Comparison of ENCODE assay signal across 8 cellular contexts in the genomic region with DNA sequence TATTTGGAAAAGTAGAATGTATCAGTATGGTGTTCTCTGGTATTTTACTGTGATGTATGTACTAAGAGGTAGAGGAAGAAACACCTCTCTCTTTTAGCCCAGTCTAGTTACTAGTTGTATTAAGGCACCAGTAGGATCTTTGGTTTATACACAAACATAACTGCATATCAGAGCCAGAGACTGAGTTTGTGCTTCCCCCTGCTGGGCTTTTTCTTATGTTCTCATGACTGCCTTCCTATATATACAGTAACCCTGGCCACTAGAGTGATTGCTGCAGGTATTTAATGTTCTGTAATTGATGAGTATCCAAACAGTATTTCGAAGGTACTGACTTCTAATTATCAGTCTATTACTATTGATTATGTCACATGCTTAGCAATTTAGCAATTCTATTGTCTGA.
A peak's percentile ranks its signal among the peaks of the same experiment; 100 is the strongest.
DNase-seq lines count a peak whose midpoint lies in the region; ATAC-seq, FAIRE-seq and TF ChIP-seq lines count a peak whose summit lies in the region.

No MANE protein-coding gene starts in this region.

- no peak for TF ChIP-seq POLR2A in HCT116 (IDR thresholded peaks at IDR 0.05; ENCODE audit: borderline replicate concordance, extremely low read depth, insufficient read depth, insufficient read length)

- no peaks in the 10 kb centered on the region for H3K9me3 ChIP-seq in HCT116 (ENCODE audit: control insufficient read depth in 1 of 2, insufficient read depth in 1 of 2, low read depth in 1 of 2, low read length in 2 of 2)

- H3K27me3 ChIP-seq in HCT116 (ENCODE audit: insufficient read depth, low read length): no peaks in the 10 kb centered on the region
- no peaks in the 10 kb centered on the region for H3K27me3 ChIP-seq in brain microvascular endothelial cell (replicated peaks)

- H2AFZ ChIP-seq in HCT116 (ENCODE audit: low read depth, low read length, poor library complexity, severe bottlenecking): no peak overlapping the region

- H3K36me3 ChIP-seq in HCT116 (ENCODE audit: control insufficient read depth in 1 of 2, insufficient read depth in 2 of 2, low read length in 2 of 2) (no peaks in the 10 kb centered on the region), brain microvascular endothelial cell (replicated peaks) (no peaks in the 10 kb centered on the region)

- H3K27ac ChIP-seq in HCT116 (ENCODE audit: low read depth, low read length) (no peak overlapping the region), brain microvascular endothelial cell (no peak overlapping the region)

- H3K4me2 ChIP-seq in HCT116 (ENCODE audit: low read length): no peak overlapping the region

- CTCF ChIA-PET in HCT116 (lab: Charles Lee): interaction anchor here (2.8 kb wide), 1 partner anchor 212 kb away, joined by 7 read pairs; no protein-coding TSS in a partner anchor

- TF ChIP-seq RAD21 in HCT116 (IDR thresholded peaks at IDR 0.05; ENCODE audit: low read depth): peak; percentile 54

- intact Hi-C loops in HCT116 (cut with micrococcal nuclease): no loop called here

- RAD21 ChIA-PET in HCT116 (lab: Charles Lee; ENCODE audit: low non-redundant PET in 1 of 2, low total read pairs in 2 of 2, uncharacterized antibody in 2 of 2, unreplicated experiment in 2 of 2): no interaction called here

- H3K4me3 ChIP-seq in HCT116 (replicated peaks in 1 of 2; ENCODE audit: low read depth in 1 of 2, low read length in 2 of 2) (no peak overlapping the region), brain microvascular endothelial cell (ENCODE audit: low read depth, low read length) (no peak overlapping the region)

- H3K9me2 ChIP-seq in HCT116 (ENCODE audit: insufficient read depth): no peaks in the 10 kb centered on the region

- POLR2A ChIA-PET in HCT116 (lab: Charles Lee): no interaction called here

- H4K20me1 ChIP-seq in HCT116 (ENCODE audit: insufficient read depth): no peaks in the 10 kb centered on the region

- ATAC-seq in HCT116: peak; percentile 84
- no peak for ATAC-seq in HG03354 (IDR thresholded peaks at IDR 0.05; ENCODE audit: poor library complexity, severe bottlenecking, unreplicated experiment)
- ATAC-seq in GM18511 (IDR thresholded peaks at IDR 0.05; ENCODE audit: unreplicated experiment): no peak

- FAIRE-seq in HTR-8/SVneo (lab: Jason Lieb, UNC): no peak

- no peak overlapping the region for H3K9ac ChIP-seq in HCT116 (ENCODE audit: low read length)

- no TSS peak for BruUV-seq in HCT116 (replicated peaks; lab: Mats Ljungman, UMichigan)

- no peaks in the 10 kb centered on the region for H3K4me1 ChIP-seq in HCT116 (ENCODE audit: control insufficient read depth in 1 of 2, insufficient read depth in 2 of 2, low read length in 2 of 2)

- TF ChIP-seq CTCF in HCT116 (IDR thresholded peaks at IDR 0.05 in 2 of 3, conservative IDR thresholded peaks at IDR 0.05 in 1 of 3; ENCODE audit: borderline replicate concordance in 1 of 3, insufficient read depth in 1 of 3, low read depth in 2 of 3, low read length in 2 of 3) (peak; percentile 21 to 38 (median 34); a peak in 3 of 6 replicates), brain microvascular endothelial cell (IDR thresholded peaks at IDR 0.05; ENCODE audit: low read depth, low read length, missing control alignments) (peak; percentile 66)

- DNase-seq in HCT116 (ENCODE audit: low read depth, low spot score) (peak; percentile 26), NCI-H2171 treated with DMSO at 0.1 percent for 48 hours (lab: John Stamatoyannopoulos, UW) (peak; percentile 84), brain microvascular endothelial cell (peak; percentile 63), renal cortical epithelial cell (ENCODE audit: low read depth) (peak; percentile 67), HTR-8/SVneo (ENCODE audit: insufficient read length, low spot score) (no peak)
- no peak for DNase-seq in effector CD8-positive, alpha-beta T cell (lab: John Stamatoyannopoulos, UW)

- H3K79me2 ChIP-seq in HCT116 (ENCODE audit: insufficient read depth, low read length): no peaks in the 10 kb centered on the region

- in situ Hi-C loops in brain microvascular endothelial cell (cut with HindIII; ENCODE audit: low pct_ligation_motif_present, low sequenced_read_pairs): no loop called here

TF ChIP-seq in HCT116, 20 proteins besides CTCF, POLR2A, EP300 and RAD21:
- TF ChIP-seq SP1 (IDR thresholded peaks at IDR 0.05; ENCODE audit: low read depth) (no peak), ATF3 (IDR thresholded peaks at IDR 0.05) (no peak), CBX3 (IDR thresholded peaks at IDR 0.05; ENCODE audit: low read depth) (no peak), CEBPB (IDR thresholded peaks at IDR 0.05; ENCODE audit: low read depth) (no peak), ELF1 (IDR thresholded peaks at IDR 0.05; ENCODE audit: borderline replicate concordance, low read depth) (no peak), JUND (IDR thresholded peaks at IDR 0.05) (no peak), POLR2AphosphoS5 (IDR thresholded peaks at IDR 0.05; ENCODE audit: low read depth, low read length) (no peak), FOSL1 (IDR thresholded peaks at IDR 0.05; ENCODE audit: low read depth) (no peak), REST (IDR thresholded peaks at IDR 0.05; ENCODE audit: low read depth) (no peak), TCF7L2 (IDR thresholded peaks at IDR 0.05; ENCODE audit: borderline replicate concordance, extremely low read depth, insufficient read depth, insufficient read length) (no peak), EZH2phosphoT487 (IDR thresholded peaks at IDR 0.05; ENCODE audit: borderline replicate concordance) (no peak), SRF (IDR thresholded peaks at IDR 0.05; ENCODE audit: low read depth) (no peak), SIN3A (IDR thresholded peaks at IDR 0.05; ENCODE audit: low read depth) (no peak), ZFX (IDR thresholded peaks at IDR 0.05) (no peak)
- TF ChIP-seq, protein P1, sequence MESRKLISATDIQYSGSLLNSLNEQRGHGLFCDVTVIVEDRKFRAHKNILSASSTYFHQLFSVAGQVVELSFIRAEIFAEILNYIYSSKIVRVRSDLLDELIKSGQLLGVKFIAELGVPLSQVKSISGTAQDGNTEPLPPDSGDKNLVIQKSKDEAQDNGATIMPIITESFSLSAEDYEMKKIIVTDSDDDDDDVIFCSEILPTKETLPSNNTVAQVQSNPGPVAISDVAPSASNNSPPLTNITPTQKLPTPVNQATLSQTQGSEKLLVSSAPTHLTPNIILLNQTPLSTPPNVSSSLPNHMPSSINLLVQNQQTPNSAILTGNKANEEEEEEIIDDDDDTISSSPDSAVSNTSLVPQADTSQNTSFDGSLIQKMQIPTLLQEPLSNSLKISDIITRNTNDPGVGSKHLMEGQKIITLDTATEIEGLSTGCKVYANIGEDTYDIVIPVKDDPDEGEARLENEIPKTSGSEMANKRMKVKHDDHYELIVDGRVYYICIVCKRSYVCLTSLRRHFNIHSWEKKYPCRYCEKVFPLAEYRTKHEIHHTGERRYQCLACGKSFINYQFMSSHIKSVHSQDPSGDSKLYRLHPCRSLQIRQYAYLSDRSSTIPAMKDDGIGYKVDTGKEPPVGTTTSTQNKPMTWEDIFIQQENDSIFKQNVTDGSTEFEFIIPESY (IDR thresholded peaks at IDR 0.05; ENCODE audit: extremely low read depth, insufficient replicate concordance, low read length): no peak
- TF ChIP-seq, protein P2, sequence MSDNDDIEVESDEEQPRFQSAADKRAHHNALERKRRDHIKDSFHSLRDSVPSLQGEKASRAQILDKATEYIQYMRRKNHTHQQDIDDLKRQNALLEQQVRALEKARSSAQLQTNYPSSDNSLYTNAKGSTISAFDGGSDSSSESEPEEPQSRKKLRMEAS (IDR thresholded peaks at IDR 0.05): no peak
TF ChIP-seq in HCT116: peak in this region for 0.

Comparison
In these comparisons a context has a peak if more than half of its experiments do, and no peak if none do; other contexts are left out.
1. DNase-seq: peak in HCT116 (single experiment), NCI-H2171 treated with DMSO at 0.1 percent for 48 hours (single experiment), brain microvascular endothelial cell (single experiment) and renal cortical epithelial cell (single experiment); none in effector CD8-positive, alpha-beta T cell (single experiment) and HTR-8/SVneo (single experiment).